Comparison of ENCODE assay signal across 1 cellular context in the genomic region with DNA sequence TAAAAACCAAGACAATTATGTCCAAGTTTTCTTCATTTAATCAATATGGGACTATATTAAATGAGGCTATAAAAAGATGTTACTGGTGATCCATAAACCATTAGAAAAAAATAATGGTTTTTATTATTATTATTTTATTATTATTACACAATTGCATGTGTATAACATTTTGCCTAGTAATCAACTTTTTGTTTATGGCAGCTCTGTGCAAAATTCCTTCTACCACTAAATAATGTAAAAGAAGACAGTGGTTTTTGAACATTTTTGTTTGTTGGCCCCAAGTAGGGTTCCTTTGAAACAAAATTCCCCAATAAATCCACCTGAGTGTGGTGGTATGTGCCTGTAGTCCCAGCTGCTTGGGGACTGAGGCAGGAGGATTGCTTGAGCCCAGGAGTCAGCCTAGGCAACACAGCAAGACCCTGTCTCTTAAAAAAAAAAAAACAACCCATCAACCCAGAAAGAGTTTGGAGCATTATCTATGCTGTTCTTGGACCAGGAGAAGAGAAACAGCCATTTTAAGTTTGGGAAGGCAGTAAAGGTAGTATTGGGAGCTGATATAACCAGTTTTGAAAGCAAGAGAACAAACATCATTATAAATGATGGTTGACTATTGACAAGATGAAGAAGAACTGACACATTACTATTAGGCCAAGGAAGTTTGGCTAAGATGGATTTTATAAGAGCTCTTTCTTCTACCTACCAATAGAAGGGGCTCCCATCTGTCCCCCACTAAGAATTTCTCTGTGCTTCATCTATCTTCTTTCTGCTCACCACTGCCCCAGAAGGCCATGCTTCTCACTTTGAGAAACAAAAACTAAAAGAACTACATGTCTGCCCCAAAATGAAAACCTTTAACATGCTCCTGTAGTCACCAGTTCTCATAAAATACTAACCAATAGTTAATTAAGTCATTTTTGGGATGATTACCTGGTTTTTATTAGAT.
TF ChIP-seq lines count a peak whose summit lies in the region.

No MANE protein-coding gene starts in this region.

TF ChIP-seq in WTC11, 78 proteins besides CTCF, POLR2A, EP300 and RAD21 (continued from another document):
- TF ChIP-seq, protein P1, sequence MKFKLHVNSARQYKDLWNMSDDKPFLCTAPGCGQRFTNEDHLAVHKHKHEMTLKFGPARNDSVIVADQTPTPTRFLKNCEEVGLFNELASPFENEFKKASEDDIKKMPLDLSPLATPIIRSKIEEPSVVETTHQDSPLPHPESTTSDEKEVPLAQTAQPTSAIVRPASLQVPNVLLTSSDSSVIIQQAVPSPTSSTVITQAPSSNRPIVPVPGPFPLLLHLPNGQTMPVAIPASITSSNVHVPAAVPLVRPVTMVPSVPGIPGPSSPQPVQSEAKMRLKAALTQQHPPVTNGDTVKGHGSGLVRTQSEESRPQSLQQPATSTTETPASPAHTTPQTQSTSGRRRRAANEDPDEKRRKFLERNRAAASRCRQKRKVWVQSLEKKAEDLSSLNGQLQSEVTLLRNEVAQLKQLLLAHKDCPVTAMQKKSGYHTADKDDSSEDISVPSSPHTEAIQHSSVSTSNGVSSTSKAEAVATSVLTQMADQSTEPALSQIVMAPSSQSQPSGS (CRISPR knock-in tag; IDR thresholded peaks at IDR 0.05; ENCODE audit: borderline replicate concordance, low read depth), result no peak
- no peak for TF ChIP-seq ATF1 (CRISPR knock-in tag; IDR thresholded peaks at IDR 0.05)
- TF ChIP-seq IRF2 (CRISPR knock-in tag; IDR thresholded peaks at IDR 0.05; ENCODE audit: borderline replicate concordance, low read depth), result no peak
- no peak for TF ChIP-seq ESRRA (CRISPR knock-in tag; IDR thresholded peaks at IDR 0.05; ENCODE audit: borderline replicate concordance)
